15 cellular contexts compared by ENCODE assay signal in the genomic region with DNA sequence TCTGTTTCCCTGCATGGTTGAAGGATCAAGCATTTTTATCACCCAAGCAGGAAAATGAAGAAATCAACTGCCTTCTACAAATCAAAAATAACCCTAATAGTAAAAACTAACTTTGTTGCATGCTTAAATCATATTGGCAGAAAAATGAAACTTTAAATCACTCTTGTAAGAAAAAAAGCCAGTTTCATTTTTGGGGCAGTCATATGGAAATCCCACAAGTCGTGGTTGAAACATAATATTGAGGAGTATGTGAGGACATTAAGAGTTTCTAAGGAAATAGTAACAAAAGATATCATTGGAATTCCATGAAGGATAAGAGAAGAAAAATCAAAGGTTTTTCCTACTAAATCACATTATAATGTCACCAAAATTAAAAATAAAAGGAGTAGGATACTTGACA.
DNase-seq lines count a peak whose midpoint lies in the region; ATAC-seq and TF ChIP-seq lines count a peak whose summit lies in the region.
"Had no signal": no experiment of that assay in that cellular context is flagged by ENCODE, and none has a peak within 500 bp of the region (broad histone marks: within the 10 kb centered on the region; RNA-seq: fewer than 3 reads in every experiment).

No MANE protein-coding gene starts in this region.

- H3F3A ChIP-seq in Loucy (ENCODE audit: low read depth) = no peaks in the 10 kb centered on the region; the same call in 1 of the 2 replicates

- peak overlapping the region; percentile 59 for H3K4me2 ChIP-seq in Loucy (ENCODE audit: low read depth, low read length, poor library complexity, severe bottlenecking)

- peaks cover 74% of the 10 kb centered on the region for H4K20me1 ChIP-seq in Loucy (ENCODE audit: insufficient read depth, low read length, poor library complexity, severe bottlenecking)

- DNase-seq in choroid plexus epithelial cell (ENCODE audit: low read depth) = peak; percentile 48
- no peak for DNase-seq in foreskin melanocyte
- DNase-seq: DMS79 treated with DMSO at 0.1 percent for 48 hours; NCI-H2029; NCI-H524; stimulated activated CD4-positive, alpha-beta T cell treated with anti-CD3 and anti-CD28 coated beads, Interleukin-4, amount 100 ng/mL, for 1 hour; stimulated activated CD8-positive, alpha-beta memory T cell treated with anti-CD3 and anti-CD28 coated beads, Interleukin-4, amount 100 ng/mL, for 48 hours had no signal

- no peak for TF ChIP-seq CTCF in Loucy (conservative IDR thresholded peaks at IDR 0.05; ENCODE audit: low read length)
- no peak for TF ChIP-seq CTCF in choroid plexus epithelial cell (conservative IDR thresholded peaks at IDR 0.05; ENCODE audit: low read depth, low read length)

- H3K27me3 ChIP-seq in Loucy (ENCODE audit: insufficient read depth, low read length, poor library complexity, severe bottlenecking) = no peaks in the 10 kb centered on the region
- H3K27me3 ChIP-seq: ascending aorta had no signal

- no peak overlapping the region for H2AFZ ChIP-seq in Loucy (ENCODE audit: low read length)

- H3K4me3 ChIP-seq in Loucy (ENCODE audit: low read length, poor library complexity, severe bottlenecking) (peak overlapping the region; percentile 47), choroid plexus epithelial cell (ENCODE audit: low read depth, low read length) (no peak overlapping the region)
- H3K4me3 ChIP-seq: ascending aorta had no signal

- peak overlapping the region; percentile 37 for H3K9ac ChIP-seq in Loucy (ENCODE audit: low read depth, low read length, poor library complexity, severe bottlenecking)

- H3K36me3 ChIP-seq in Loucy (ENCODE audit: insufficient read depth, low read length) = no peaks in the 10 kb centered on the region
- H3K36me3 ChIP-seq: ascending aorta had no signal

- H3K9me2 ChIP-seq in Loucy (replicated peaks; ENCODE audit: low read depth, low read length) = no peaks in the 10 kb centered on the region

- peaks cover 96% of the 10 kb centered on the region for H3K79me2 ChIP-seq in Loucy (ENCODE audit: insufficient read depth, low read length)

- ATAC-seq in GM19463 (IDR thresholded peaks at IDR 0.05; ENCODE audit: unreplicated experiment) (peak; percentile 46), GM18873 (IDR thresholded peaks at IDR 0.05; ENCODE audit: low FRiP score, unreplicated experiment) (no peak), HG02571 (IDR thresholded peaks at IDR 0.05; ENCODE audit: unreplicated experiment) (no peak), HG03139 (IDR thresholded peaks at IDR 0.05; ENCODE audit: unreplicated experiment) (no peak)
- ATAC-seq: esophagus mucosa, HCT116 had no signal

- no peaks in the 10 kb centered on the region for H3K9me3 ChIP-seq in Loucy (ENCODE audit: insufficient read depth, low read depth, low read length)
- H3K9me3 ChIP-seq: ascending aorta had no signal

- peaks cover 66% of the 10 kb centered on the region for H3K4me1 ChIP-seq in Loucy (ENCODE audit: insufficient read depth, low read length, poor library complexity, severe bottlenecking)
- H3K4me1 ChIP-seq: ascending aorta had no signal
